In genomic region chr12:117881517-117881916, GRCh38 we compare ENCODE assay signal across 22 cellular contexts.
"Had no signal": no experiment of that assay in that cellular context is flagged by ENCODE, and none has a peak within 500 bp of the region (broad histone marks: within the 10 kb centered on the region; RNA-seq: fewer than 3 reads in every experiment).

No MANE protein-coding gene starts in this region.

- H3K4me3 ChIP-seq: SJSA1, SK-N-MC had no signal

- H3K36me3 ChIP-seq: SJSA1 had no signal

- DNase-seq: KBM-7, MV-4-11, NCI-H1048, NCI-H1105, NCI-H1417, NCI-H1436 treated with DMSO at 0.1 percent for 48 hours, NCI-H1694 treated with DMSO at 0.1 percent for 48 hours, NCI-H2029, NCI-H2081 treated with DMSO at 0.1 percent for 48 hours, NCI-H2171, NCI-H226, NCI-H446, NCI-H510A, NCI-H524 treated with DMSO at 0.1 percent for 48 hours, NCI-H69, NCI-H774, Right ventricle myocardium superior, RPMI8226, SIG-M5 had no signal

- H3K27ac ChIP-seq: HL-60, SJSA1, SK-N-MC had no signal

- H3K27me3 ChIP-seq: SJSA1 had no signal

- H3K4me1 ChIP-seq: SJSA1 had no signal

- H3K9me3 ChIP-seq: SJSA1 had no signal
